ENCODE assay signal across 11 cellular contexts in genomic region chr5:151005975-151006576, GRCh38. TPM values are rescaled to one million over a fixed set of nuclear protein-coding genes. Genes with fewer than 3 reads are reported as not detected.
A peak's percentile ranks its signal among the peaks of the same experiment; 100 is the strongest.
DNase-seq lines count a peak whose midpoint lies in the region; ATAC-seq, FAIRE-seq and TF ChIP-seq lines count a peak whose summit lies in the region.
"Had no signal": no experiment of that assay in that cellular context is flagged by ENCODE, and none has a peak within 500 bp of the region (broad histone marks: within the 10 kb centered on the region; RNA-seq: fewer than 3 reads in every experiment).

No MANE protein-coding gene starts in this region.

- H3K27ac Mint-ChIP-seq in stimulated activated effector memory CD8-positive, alpha-beta T cell treated with anti-CD3 and anti-CD28 coated beads, Interleukin-12 subunit alpha, Interleukin-12 subunit beta, amount 100 ng/mL, for 72 hours: peak overlapping the region; percentile 61
- H3K27ac Mint-ChIP-seq: stimulated activated naive CD8-positive, alpha-beta T cell treated with anti-CD3 and anti-CD28 coated beads, Interleukin-15, Interleukin-2, amounts not matched to agents 100 ng/mL and 50 ng/mL, for 24 hours had no signal

- peaks cover 82% of the 10 kb centered on the region for H3K4me1 ChIP-seq in HepG2 (ENCODE audit: insufficient read depth, low read length)

- no peaks in the 10 kb centered on the region for H3K36me3 Mint-ChIP-seq in stimulated activated effector memory CD8-positive, alpha-beta T cell treated with anti-CD3 and anti-CD28 coated beads, Interleukin-12 subunit alpha, Interleukin-12 subunit beta, amount 100 ng/mL, for 72 hours

- no peaks in the 10 kb centered on the region for H3K9me3 ChIP-seq in HepG2 (ENCODE audit: low read length)

- WGBS in HepG2 (ENCODE audit: low lambda C conversion rate): 33% methylated on average over 6 of the region's 7 CpGs

- POLR2A ChIA-PET in HepG2 (lab: Yijun Ruan, JAX): interaction anchor here (1.8 to 3.3 kb wide), 2 partner anchors 10 to 15 kb away, joined by 4 to 31 read pairs; partner anchors contain the start of gene GPX3

- H3K27ac ChIP-seq in HepG2 (ENCODE audit: extremely low read length, insufficient read depth, low read length): peak overlapping the region; percentile 68
- H3K27ac ChIP-seq: epithelial cell of prostate had no signal

- H2AFZ ChIP-seq in HepG2 (ENCODE audit: low read length): no peak overlapping the region

- no peaks in the 10 kb centered on the region for H4K20me1 ChIP-seq in HepG2 (ENCODE audit: insufficient read depth, low read length)

- TF ChIP-seq CTCF in choroid plexus epithelial cell (conservative IDR thresholded peaks at IDR 0.05; ENCODE audit: low read depth, low read length): no peak
- no peak for TF ChIP-seq CTCF in HepG2 (CRISPR knock-in tag; IDR thresholded peaks at IDR 0.05)

- no peaks in the 10 kb centered on the region for H3K4me1 Mint-ChIP-seq in stimulated activated effector memory CD8-positive, alpha-beta T cell treated with anti-CD3 and anti-CD28 coated beads, Interleukin-12 subunit alpha, Interleukin-12 subunit beta, amount 100 ng/mL, for 72 hours

- BruUV-seq in HepG2 (replicated peaks; lab: Mats Ljungman, UMichigan): no TSS peak

- H3K79me2 ChIP-seq in HepG2 (ENCODE audit: insufficient read depth, low read length): no peaks in the 10 kb centered on the region

- ATAC-seq in HepG2 (peak; percentile 9; the same call in 2 of the 3 replicates), HG03442 (IDR thresholded peaks at IDR 0.05; ENCODE audit: unreplicated experiment) (no peak), HG03039 (IDR thresholded peaks at IDR 0.05; ENCODE audit: unreplicated experiment) (no peak)
- ATAC-seq in stimulated activated effector memory CD8-positive, alpha-beta T cell treated with anti-CD3 and anti-CD28 coated beads, Interleukin-12 subunit alpha, Interleukin-12 subunit beta, amount 100 ng/mL, for 72 hours: no peak

- H3K36me3 ChIP-seq in HepG2 (replicated peaks in 1 of 2; ENCODE audit: control insufficient read depth in 1 of 2, insufficient read depth in 2 of 2, low read length in 2 of 2): no peaks in the 10 kb centered on the region

- CTCF ChIA-PET in HepG2 (lab: Yijun Ruan, JAX; ENCODE audit: low intra/inter-chr PET ratio, low total read pairs): no interaction called here

- no peak overlapping the region for H3K4me3 Mint-ChIP-seq in stimulated activated effector memory CD8-positive, alpha-beta T cell treated with anti-CD3 and anti-CD28 coated beads, Interleukin-12 subunit alpha, Interleukin-12 subunit beta, amount 100 ng/mL, for 72 hours
- H3K4me3 Mint-ChIP-seq: stimulated activated naive CD8-positive, alpha-beta T cell treated with anti-CD3 and anti-CD28 coated beads, Interleukin-15, Interleukin-2, amounts not matched to agents 100 ng/mL and 50 ng/mL, for 24 hours had no signal

- no peak overlapping the region; the same call in 1 of the 2 replicates for H3K9ac ChIP-seq in HepG2 (ENCODE audit: insufficient read depth, low read depth, low read length)

- TF ChIP-seq EP300 in HepG2 (IDR thresholded peaks at IDR 0.05; ENCODE audit: low read depth in 2 of 2, low read length in 2 of 2) (no peak), HepG2 (CRISPR knock-in tag; IDR thresholded peaks at IDR 0.05; ENCODE audit: borderline replicate concordance) (no peak)

- intact Hi-C loops in HepG2 (cut with micrococcal nuclease; ENCODE audit: unreplicated experiment): loop anchor here (1.0 to 10.0 kb wide), 2 partner anchors 14 to 219 kb away; partner anchors contain the start of genes CCDC69 and GPX3

- no peaks in the 10 kb centered on the region for H3K27me3 ChIP-seq in HepG2 (ENCODE audit: control insufficient read depth in 1 of 2, insufficient read depth in 2 of 2, low read length in 2 of 2)

- TF ChIP-seq RAD21 in HepG2 (CRISPR knock-in tag; IDR thresholded peaks at IDR 0.05): no peak

- peak overlapping the region; percentile 70 for H3K4me2 ChIP-seq in HepG2 (ENCODE audit: low read depth, low read length)

- FAIRE-seq in HepG2 (lab: Jason Lieb, UNC) (no peak), GM12892 (lab: Jason Lieb, UNC) (no peak)

- no peaks in the 10 kb centered on the region for H3K9me3 Mint-ChIP-seq in stimulated activated effector memory CD8-positive, alpha-beta T cell treated with anti-CD3 and anti-CD28 coated beads, Interleukin-12 subunit alpha, Interleukin-12 subunit beta, amount 100 ng/mL, for 72 hours
- H3K9me3 Mint-ChIP-seq: stimulated activated naive CD8-positive, alpha-beta T cell treated with anti-CD3 and anti-CD28 coated beads, Interleukin-15, Interleukin-2, amounts not matched to agents 100 ng/mL and 50 ng/mL, for 24 hours had no signal

- H3K4me3 ChIP-seq in choroid plexus epithelial cell (ENCODE audit: low read depth, low read length) (no peak overlapping the region), HepG2 (replicated peaks in 1 of 3; ENCODE audit: insufficient read depth in 1 of 3, low read depth in 2 of 3, low read length in 3 of 3) (peak overlapping the region in 1 of 3 experiments; percentile 40; a peak in 3 of 6 replicates)

- DNase-seq in H4 (ENCODE audit: low spot score) (peak; percentile 59), choroid plexus epithelial cell (ENCODE audit: low read depth) (peak; percentile 50), HepG2 (ENCODE audit: low spot score) (no peak), NCI-H1930 (lab: John Stamatoyannopoulos, UW) (no peak), GM12892 (ENCODE audit: insufficient read length) (no peak)
- DNase-seq in stimulated activated effector memory CD8-positive, alpha-beta T cell treated with anti-CD3 and anti-CD28 coated beads, Interleukin-12 subunit alpha, Interleukin-12 subunit beta, amount 100 ng/mL, for 72 hours (ENCODE audit: low spot score in 2 of 2): no peak
- DNase-seq: activated naive CD4-positive, alpha-beta T cell had no signal

- in situ Hi-C loops in HepG2 (cut with HindIII; ENCODE audit: extremely low pct_ligation_motif_present, low pct_unique_long_range_greater_than_20kb): loop anchor here (5.0 kb wide), 1 partner anchor 41 kb away; no protein-coding TSS in a partner anchor

- TF ChIP-seq POLR2A in HepG2 (IDR thresholded peaks at IDR 0.05; ENCODE audit: insufficient read depth in 1 of 2, low read depth in 2 of 2, low read length in 2 of 2): no peak
- no peak for TF ChIP-seq POLR2A in GM12892 (IDR thresholded peaks at IDR 0.05; ENCODE audit: low read depth, low read length)

TF ChIP-seq in HepG2, 621 proteins besides CTCF, POLR2A, EP300 and RAD21 (continues in another document):
- TF ChIP-seq RARG (CRISPR knock-in tag; IDR thresholded peaks at IDR 0.05; ENCODE audit: low read depth) (no peak), ZNF562 (CRISPR knock-in tag; IDR thresholded peaks at IDR 0.05; ENCODE audit: borderline replicate concordance) (no peak), ZNF652 (CRISPR knock-in tag; IDR thresholded peaks at IDR 0.05; ENCODE audit: borderline replicate concordance, low read depth) (0 out of 2 replicates have a peak, but pooled peaks have one; percentile 23), SOX13 (IDR thresholded peaks at IDR 0.05) (no peak), SOX13 (CRISPR knock-in tag; conservative IDR thresholded peaks at IDR 0.05 in 1 of 2, IDR thresholded peaks at IDR 0.05 in 1 of 2) (peak in 1 of 2 experiments; percentile 33; a peak in 1 of 4 replicates), KLF9 (CRISPR knock-in tag; IDR thresholded peaks at IDR 0.05; ENCODE audit: low read depth) (no peak)
- TF ChIP-seq, protein P1, sequence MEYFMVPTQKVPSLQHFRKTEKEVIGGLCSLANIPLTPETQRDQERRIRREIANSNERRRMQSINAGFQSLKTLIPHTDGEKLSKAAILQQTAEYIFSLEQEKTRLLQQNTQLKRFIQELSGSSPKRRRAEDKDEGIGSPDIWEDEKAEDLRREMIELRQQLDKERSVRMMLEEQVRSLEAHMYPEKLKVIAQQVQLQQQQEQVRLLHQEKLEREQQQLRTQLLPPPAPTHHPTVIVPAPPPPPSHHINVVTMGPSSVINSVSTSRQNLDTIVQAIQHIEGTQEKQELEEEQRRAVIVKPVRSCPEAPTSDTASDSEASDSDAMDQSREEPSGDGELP (IDR thresholded peaks at IDR 0.05; ENCODE audit: borderline replicate concordance, low read depth): peak; percentile 70; the same call in 1 of the 2 replicates

RNA-seq across cellular contexts. Expression of gene GPX3, which starts 14.3 kb away (rescaled TPM):
- 338 and 380 TPM in 2 replicates for total RNA-seq in H4 (2014; rRNA removed; shearing (Covaris generic))
- 31.9 and 33.8 TPM in 2 replicates for total RNA-seq in HepG2 (2016; rRNA removed; fragmentation: Illumina TruSeq; extraction: Trizol)
- total RNA-seq in HepG2 (2016; cell fraction: cytosol; rRNA removed; fragmentation: Illumina TruSeq; extraction: Trizol; ENCODE audit: low read depth): 15.0 and 22.4 TPM in 2 replicates
- 27.5 and 35.1 TPM in 2 replicates for total RNA-seq in HepG2 (2016; cell fraction: insoluble cytoplasmic fraction; rRNA removed; fragmentation: Illumina TruSeq; extraction: Trizol)
- 43.3 and 53.5 TPM in 2 replicates for total RNA-seq in HepG2 (2016; cell fraction: membrane; rRNA removed; fragmentation: Illumina TruSeq; extraction: Trizol)
- 37.4 and 44.4 TPM in 2 replicates for total RNA-seq in HepG2 (2016; cell fraction: nucleus; rRNA removed; fragmentation: Illumina TruSeq; extraction: Trizol)
- 1,506 and 1,892 TPM in 2 replicates for polyA plus RNA-seq in HepG2 (2011; rRNA removed)
- polyA plus RNA-seq in HepG2 (2011; cell fraction: cytosol; rRNA removed): 1,827 and 1,911 TPM in 2 replicates
- 579 and 581 TPM in 2 replicates for polyA plus RNA-seq in HepG2 (2011; cell fraction: nucleus; rRNA removed)
- 440 and 606 TPM in 2 replicates for polyA plus RNA-seq in HepG2 (2012)
- polyA plus RNA-seq in HepG2 (2016; cell fraction: cytosol; fragmentation: Illumina TruSeq; extraction: Trizol; ENCODE audit: low read depth): 58.7 and 88.7 TPM in 2 replicates
- polyA plus RNA-seq in HepG2 (2016; cell fraction: insoluble cytoplasmic fraction; fragmentation: Illumina TruSeq; extraction: Trizol; ENCODE audit: low read depth): 65.0 and 89.5 TPM in 2 replicates
- polyA plus RNA-seq in HepG2 (2016; cell fraction: membrane; fragmentation: Illumina TruSeq; extraction: Trizol; ENCODE audit: low read depth): 111 and 130 TPM in 2 replicates
- 94.5 and 99.0 TPM in 2 replicates for polyA plus RNA-seq in HepG2 (2016; cell fraction: nucleus; fragmentation: Illumina TruSeq; extraction: Trizol; ENCODE audit: insufficient read depth, low read depth)
- 1.3 and 2,208 TPM in 2 replicates for polyA minus RNA-seq in HepG2 (2011; rRNA and poly(A)+ RNA removed; ENCODE audit: low replicate concordance)
- polyA minus RNA-seq in HepG2 (2011; cell fraction: cytosol; rRNA and poly(A)+ RNA removed): 329 and 350 TPM in 2 replicates
- polyA minus RNA-seq in HepG2 (2011; cell fraction: nucleus; rRNA and poly(A)+ RNA removed): 159 and 243 TPM in 2 replicates
- 2.2 TPM for polyA plus RNA-seq in GM12892 (2012; ENCODE audit: missing spikeins)

Comparison
In these comparisons a context has a peak if more than half of its experiments do, and no peak if none do; other contexts are left out.
1. DNase-seq: peak in H4 (single experiment) and choroid plexus epithelial cell (single experiment); none in HepG2 (single experiment), stimulated activated effector memory CD8-positive, alpha-beta T cell treated with anti-CD3 and anti-CD28 coated beads, Interleukin-12 subunit alpha, Interleukin-12 subunit beta, amount 100 ng/mL, for 72 hours (0 of 2), NCI-H1930 (0 of 2) and GM12892 (single experiment).